10 cellular contexts compared by ENCODE assay signal in genomic region chr2:174078275-174078674, GRCh38.
DNase-seq lines count a peak whose midpoint lies in the region; ATAC-seq and TF ChIP-seq lines count a peak whose summit lies in the region.
"Had no signal": no experiment of that assay in that cellular context is flagged by ENCODE, and none has a peak within 500 bp of the region (broad histone marks: within the 10 kb centered on the region; RNA-seq: fewer than 3 reads in every experiment).

No MANE protein-coding gene starts in this region.

- H3K4me1 ChIP-seq in cardiac muscle cell (ENCODE audit: low read depth) (no peaks in the 10 kb centered on the region), tibial nerve (no peaks in the 10 kb centered on the region)

- no peak overlapping the region for H3K4me3 ChIP-seq in cardiac muscle cell
- no peak overlapping the region for H3K4me3 ChIP-seq in tibial nerve

- no peak for TF ChIP-seq EP300 in tibial nerve (IDR thresholded peaks at IDR 0.05)

- H3K9me3 ChIP-seq in cardiac muscle cell (ENCODE audit: low read depth) (no peaks in the 10 kb centered on the region), tibial nerve (no peaks in the 10 kb centered on the region)

- TF ChIP-seq POLR2A in tibial nerve (IDR thresholded peaks at IDR 0.05): no peak

- intact Hi-C loops in cardiac septum (cut with DNase I): no loop called here

- H3K27ac ChIP-seq in cardiac muscle cell (no peak overlapping the region), tibial nerve (no peak overlapping the region)

- H3K36me3 ChIP-seq in cardiac muscle cell (peaks cover 3% of the 10 kb centered on the region), tibial nerve (peaks cover 0 to 5% (median 0%) of the 10 kb centered on the region in 3 donors)

- H3K27me3 ChIP-seq in cardiac muscle cell (no peaks in the 10 kb centered on the region), tibial nerve (no peaks in the 10 kb centered on the region)

- no peak for ATAC-seq in HG03565 (IDR thresholded peaks at IDR 0.05; ENCODE audit: unreplicated experiment)
- ATAC-seq in HG03460 (IDR thresholded peaks at IDR 0.05; ENCODE audit: unreplicated experiment): no peak
- ATAC-seq: naive thymus-derived CD8-positive, alpha-beta T cell had no signal

- DNase-seq in cardiac muscle cell (ENCODE audit: low read depth in 1 of 2, low spot score in 1 of 2): peak in 1 of 2 donors; percentile 42
- DNase-seq in cardiac septum (ENCODE audit: low spot score): no peak
- peak; percentile 21 for DNase-seq in RKO (ENCODE audit: low spot score)
- peak; percentile 50 for DNase-seq in fibroblast of peridontal ligament (ENCODE audit: extremely low read depth)
- no peak for DNase-seq in tibial nerve (ENCODE audit: low spot score in 2 of 2)
- no peak for DNase-seq in globus pallidus (ENCODE audit: low spot score)
- DNase-seq: activated CD8-positive, alpha-beta memory T cell treated with anti-CD3 and anti-CD28 coated beads, Interleukin-2, amount 50 U/mL, for 4 hours; naive thymus-derived CD8-positive, alpha-beta T cell had no signal

- TF ChIP-seq CTCF in cardiac muscle cell (IDR thresholded peaks at IDR 0.05; ENCODE audit: low read depth, low read length) (peak; percentile 53), tibial nerve (IDR thresholded peaks at IDR 0.05) (peak in 4 of 5 experiments; percentile 23 to 54 (median 42))

Comparison
In these comparisons a context has a peak if more than half of its experiments do, and no peak if none do; other contexts are left out.
1. DNase-seq: peak in RKO (single experiment) and fibroblast of peridontal ligament (single experiment); none in cardiac septum (single experiment), tibial nerve (0 of 2) and globus pallidus (single experiment).